ENCODE assay signal across 18 cellular contexts in genomic region chr10:132973903-132974241, GRCh38.
"Had no signal": no experiment of that assay in that cellular context is flagged by ENCODE, and none has a peak within 500 bp of the region (broad histone marks: within the 10 kb centered on the region; RNA-seq: fewer than 3 reads in every experiment).

No MANE protein-coding gene starts in this region.

- H3K36me3 ChIP-seq: left ventricle myocardium inferior, right atrium auricular region, uterus had no signal

- H3K4me3 ChIP-seq: left ventricle myocardium inferior, lung, right atrium auricular region, testis, uterus had no signal

- H3K4me1 ChIP-seq: left ventricle myocardium inferior, testis, uterus had no signal

- H3K9me3 ChIP-seq: testis, uterus had no signal

- H3K27ac ChIP-seq: left ventricle myocardium inferior, right atrium auricular region, testis, uterus had no signal

- H3K27me3 ChIP-seq: testis had no signal

- DNase-seq: activated CD4-positive, alpha-beta T cell treated with anti-CD3 and anti-CD28 coated beads for 4 hours; activated CD4-positive, alpha-beta T cell treated with anti-CD3 and anti-CD28 coated beads, Interleukin-2, amount 50 U/mL, for 4 hours; activated gamma-delta T cell; activated naive CD8-positive, alpha-beta T cell treated with anti-CD3 and anti-CD28 coated beads, Interleukin-2, amount 50 U/mL, for 24 hours; amygdala; dermis blood vessel endothelial cell; effector CD8-positive, alpha-beta T cell; mesendoderm; occipital lobe; stimulated activated CD4-positive, alpha-beta T cell treated with anti-CD3 and anti-CD28 coated beads, Interleukin-2, amount 100 ng/mL, for 48 hours; stimulated activated naive CD4-positive, alpha-beta T cell treated with Interleukin-2 at 50 U/mL for 16 hours; T-helper 2 cell; testis; trophoblast cell had no signal
